Comparison of ENCODE assay signal across 18 cellular contexts in the genomic region with DNA sequence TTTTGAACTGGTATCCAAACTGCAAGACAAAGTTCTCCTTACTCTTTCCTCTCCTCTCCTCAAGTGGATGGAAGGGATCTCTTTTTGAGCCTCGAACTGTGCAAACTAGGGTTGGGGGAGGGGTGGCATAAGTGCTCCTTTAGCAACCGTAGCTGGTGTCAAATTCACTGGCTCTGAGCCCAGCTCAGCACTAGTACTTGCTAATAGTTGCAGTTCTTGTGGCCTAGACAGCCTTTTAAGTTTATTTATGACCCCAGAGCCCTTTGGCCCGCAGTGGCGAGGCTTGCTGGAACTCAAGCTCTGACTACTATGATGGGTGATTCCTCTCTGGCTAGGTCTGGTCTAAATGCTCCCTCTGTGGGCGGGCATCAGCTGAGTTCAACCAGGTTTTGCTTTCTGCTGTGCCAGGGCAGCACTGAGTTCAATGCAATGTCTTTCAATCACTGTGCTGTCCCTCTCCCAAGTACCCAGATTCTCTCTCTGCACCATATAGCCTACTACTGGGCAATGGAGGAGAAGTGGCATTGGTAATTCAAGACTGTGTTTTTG.
A peak's percentile ranks its signal among the peaks of the same experiment; 100 is the strongest.
DNase-seq lines count a peak whose midpoint lies in the region; ATAC-seq, FAIRE-seq and TF ChIP-seq lines count a peak whose summit lies in the region.
"Had no signal": no experiment of that assay in that cellular context is flagged by ENCODE, and none has a peak within 500 bp of the region (broad histone marks: within the 10 kb centered on the region; RNA-seq: fewer than 3 reads in every experiment).

No MANE protein-coding gene starts in this region.

- H3K9me2 ChIP-seq in SK-N-SH: no peaks in the 10 kb centered on the region

- no peak for ATAC-seq in CD8-positive, alpha-beta T cell
- no peak for ATAC-seq in activated T-helper 17 cell treated with anti-CD3 and anti-CD28 coated beads, Interleukin-2, amount 50 U/mL, for 72 hours (replicated peaks)

- no peak overlapping the region for H3K9ac ChIP-seq in SK-N-SH
- no peak overlapping the region for H3K9ac ChIP-seq in kidney (ENCODE audit: low read length in 2 of 2)

- TF ChIP-seq CTCF in CD8-positive, alpha-beta T cell (IDR thresholded peaks at IDR 0.05): no peak
- TF ChIP-seq CTCF in SK-N-SH (IDR thresholded peaks at IDR 0.05): no peak
- no peak for TF ChIP-seq CTCF in kidney (IDR thresholded peaks at IDR 0.05; ENCODE audit: borderline replicate concordance, extremely low read depth, insufficient read depth)

- 50% methylated on average over 5 of the region's 5 CpGs for WGBS in SK-N-SH (ENCODE audit: low lambda C conversion rate)

- TF ChIP-seq RAD21 in SK-N-SH (IDR thresholded peaks at IDR 0.05; ENCODE audit: low read length): no peak

- no peak overlapping the region for H3K4me3 ChIP-seq in CD8-positive, alpha-beta T cell (ENCODE audit: low read depth, low read length)
- H3K4me3 ChIP-seq in SK-N-SH (ENCODE audit: low read depth in 2 of 2, low read length in 1 of 2): no peak overlapping the region
- H3K4me3 ChIP-seq in kidney (ENCODE audit: low read length in 2 of 2): no peak overlapping the region
- H3K4me3 ChIP-seq: ascending aorta, vagina had no signal

- H3K9me3 Mint-ChIP-seq in CD8-positive, alpha-beta T cell: peaks cover 15% of the 10 kb centered on the region
- H3K9me3 Mint-ChIP-seq in activated T-helper 17 cell treated with anti-CD3 and anti-CD28 coated beads, Interleukin-2, amount 50 U/mL, for 72 hours: peaks cover 24% of the 10 kb centered on the region

- no peak overlapping the region for H2AFZ ChIP-seq in SK-N-SH (ENCODE audit: low read depth)

- DNase-seq in CD8-positive, alpha-beta T cell: no peak
- DNase-seq in HT1080 (ENCODE audit: low read depth) (peak; percentile 23), SK-N-SH (no peak), kidney (peak; percentile 85), NCI-H2196 (lab: John Stamatoyannopoulos, UW; ENCODE audit: unreplicated experiment) (no peak), C1 segment of cervical spinal cord (lab: John Stamatoyannopoulos, UW) (no peak), caudate nucleus (lab: John Stamatoyannopoulos, UW) (no peak)
- DNase-seq: activated CD4-positive, alpha-beta T cell treated with anti-CD3 and anti-CD28 coated beads, Interleukin-2, amount 50 U/mL, for 4 hours; BE2C; GF-D8; H7; Kasumi-1; stimulated activated CD4-positive, alpha-beta T cell treated with anti-CD3 and anti-CD28 coated beads, Interleukin-2, amount 100 ng/mL, for 48 hours; T-helper 9 cell had no signal

- intact Hi-C loops in CD8-positive, alpha-beta T cell (cut with DNase I, micrococcal nuclease): no loop called here
- intact Hi-C loops in kidney (cut with DNase I): no loop called here

- no peak for TF ChIP-seq EP300 in SK-N-SH (IDR thresholded peaks at IDR 0.05; ENCODE audit: borderline replicate concordance in 1 of 2, low read depth in 1 of 2, low read length in 1 of 2)

- H3K4me3 Mint-ChIP-seq in CD8-positive, alpha-beta T cell: no peak overlapping the region
- H3K4me3 Mint-ChIP-seq in activated T-helper 17 cell treated with anti-CD3 and anti-CD28 coated beads, Interleukin-2, amount 50 U/mL, for 72 hours: no peak overlapping the region

- no peaks in the 10 kb centered on the region for H3K4me1 Mint-ChIP-seq in CD8-positive, alpha-beta T cell (ENCODE audit: low read depth)
- H3K4me1 Mint-ChIP-seq in activated T-helper 17 cell treated with anti-CD3 and anti-CD28 coated beads, Interleukin-2, amount 50 U/mL, for 72 hours: no peaks in the 10 kb centered on the region

- no peaks in the 10 kb centered on the region for H3K27me3 Mint-ChIP-seq in CD8-positive, alpha-beta T cell (ENCODE audit: low read depth)
- no peaks in the 10 kb centered on the region for H3K27me3 Mint-ChIP-seq in activated T-helper 17 cell treated with anti-CD3 and anti-CD28 coated beads, Interleukin-2, amount 50 U/mL, for 72 hours

- no peak for FAIRE-seq in kidney (lab: Jason Lieb, UNC)

- H3K36me3 ChIP-seq in CD8-positive, alpha-beta T cell (ENCODE audit: insufficient read depth, low read length): no peaks in the 10 kb centered on the region
- H3K36me3 ChIP-seq in SK-N-SH (replicated peaks in 1 of 2; ENCODE audit: control insufficient read depth in 1 of 2, insufficient read depth in 2 of 2, low read length in 1 of 2) (peaks cover 0 to 5% of the 10 kb centered on the region in 2 experiments), kidney (ENCODE audit: control insufficient read depth in 1 of 2, insufficient read depth in 2 of 2, low read length in 2 of 2) (no peaks in the 10 kb centered on the region)
- H3K36me3 ChIP-seq: ascending aorta, BE2C, vagina had no signal

- no peaks in the 10 kb centered on the region for H3K9me3 ChIP-seq in CD8-positive, alpha-beta T cell (ENCODE audit: low read length)
- H3K9me3 ChIP-seq in SK-N-SH (no peaks in the 10 kb centered on the region), kidney (ENCODE audit: control insufficient read depth in 1 of 2, low read length in 2 of 2) (no peaks in the 10 kb centered on the region)
- H3K9me3 ChIP-seq: BE2C, vagina had no signal

- H3K27ac Mint-ChIP-seq in CD8-positive, alpha-beta T cell: peak overlapping the region; percentile 38
- H3K27ac Mint-ChIP-seq in activated T-helper 17 cell treated with anti-CD3 and anti-CD28 coated beads, Interleukin-2, amount 50 U/mL, for 72 hours: no peak overlapping the region
- H3K27ac Mint-ChIP-seq: activated T-helper 2 cell treated with anti-CD3 and anti-CD28 coated beads, Interferon-gamma antibody, Interleukin-2, Interleukin-4, amounts not matched to agents 10 μg/mL and 5 μg/mL and 100 μg/mL, durations not matched to agents 14 hours and 24 hours and 36 hours had no signal

- POLR2A ChIA-PET in CD8-positive, alpha-beta T cell (lab: Charles Lee): no interaction called here
- POLR2A ChIA-PET in SK-N-SH (lab: Yijun Ruan, JAX): no interaction called here

- H3K27ac ChIP-seq in CD8-positive, alpha-beta T cell (ENCODE audit: low read depth, low read length): no peak overlapping the region
- H3K27ac ChIP-seq in SK-N-SH (ENCODE audit: low read depth in 2 of 2, low read length in 1 of 2) (no peak overlapping the region), kidney (ENCODE audit: low read depth in 2 of 2, low read length in 2 of 2) (no peak overlapping the region), caudate nucleus (ENCODE audit: low read depth, low read length) (no peak overlapping the region)
- H3K27ac ChIP-seq: ascending aorta, vagina had no signal

- CTCF ChIA-PET in CD8-positive, alpha-beta T cell (lab: Charles Lee): no interaction called here
- CTCF ChIA-PET in SK-N-SH (lab: Yijun Ruan, JAX): interaction anchor here (0.6 kb wide), 1 partner anchor 1279 kb away, joined by 3 read pairs; no protein-coding TSS in a partner anchor

- H3K4me2 ChIP-seq in SK-N-SH: no peak overlapping the region

- no peaks in the 10 kb centered on the region for H4K20me1 ChIP-seq in SK-N-SH (ENCODE audit: insufficient read depth)

- no peaks in the 10 kb centered on the region for H3K4me1 ChIP-seq in CD8-positive, alpha-beta T cell (ENCODE audit: insufficient read depth, low read length)
- H3K4me1 ChIP-seq in SK-N-SH (ENCODE audit: control insufficient read depth in 1 of 2, insufficient read depth in 2 of 2, low read depth in 1 of 2, low read length in 1 of 2) (no peaks in the 10 kb centered on the region), kidney (ENCODE audit: control insufficient read depth in 1 of 2, insufficient read depth in 1 of 2, low read depth in 1 of 2, low read length in 2 of 2) (no peaks in the 10 kb centered on the region)
- H3K4me1 ChIP-seq: ascending aorta, BE2C, vagina had no signal

- H3K79me2 ChIP-seq in SK-N-SH (ENCODE audit: insufficient read depth): no peaks in the 10 kb centered on the region

- H3K27me3 ChIP-seq in CD8-positive, alpha-beta T cell (ENCODE audit: insufficient read depth, low read length): no peaks in the 10 kb centered on the region
- H3K27me3 ChIP-seq in SK-N-SH (ENCODE audit: insufficient read depth): no peaks in the 10 kb centered on the region
- H3K27me3 ChIP-seq: ascending aorta, BE2C, vagina had no signal

- no peaks in the 10 kb centered on the region for H3F3A ChIP-seq in SK-N-SH (replicated peaks; ENCODE audit: insufficient read depth)

- no peaks in the 10 kb centered on the region for H3K36me3 Mint-ChIP-seq in CD8-positive, alpha-beta T cell
- H3K36me3 Mint-ChIP-seq in activated T-helper 17 cell treated with anti-CD3 and anti-CD28 coated beads, Interleukin-2, amount 50 U/mL, for 72 hours (ENCODE audit: low read depth): no peaks in the 10 kb centered on the region

TF ChIP-seq in SK-N-SH, 30 proteins besides CTCF, POLR2A, EP300 and RAD21:
- TF ChIP-seq, protein P1, sequence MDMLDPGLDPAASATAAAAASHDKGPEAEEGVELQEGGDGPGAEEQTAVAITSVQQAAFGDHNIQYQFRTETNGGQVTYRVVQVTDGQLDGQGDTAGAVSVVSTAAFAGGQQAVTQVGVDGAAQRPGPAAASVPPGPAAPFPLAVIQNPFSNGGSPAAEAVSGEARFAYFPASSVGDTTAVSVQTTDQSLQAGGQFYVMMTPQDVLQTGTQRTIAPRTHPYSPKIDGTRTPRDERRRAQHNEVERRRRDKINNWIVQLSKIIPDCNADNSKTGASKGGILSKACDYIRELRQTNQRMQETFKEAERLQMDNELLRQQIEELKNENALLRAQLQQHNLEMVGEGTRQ (IDR thresholded peaks at IDR 0.05; ENCODE audit: borderline replicate concordance, low read depth, low read length): no peak
- TF ChIP-seq GABPA (IDR thresholded peaks at IDR 0.05; ENCODE audit: low read depth) (no peak), NFIC (IDR thresholded peaks at IDR 0.05; ENCODE audit: borderline replicate concordance) (peak; percentile 22; the same call in 1 of the 2 replicates)
TF ChIP-seq in SK-N-SH: peak in this region for 1.

Comparison
In these comparisons a context has a peak if more than half of its experiments do, and no peak if none do; other contexts are left out.
1. DNase-seq: peak in HT1080 (single experiment) and kidney (single experiment); none in CD8-positive, alpha-beta T cell (0 of 7), SK-N-SH (single experiment), NCI-H2196 (single experiment), C1 segment of cervical spinal cord (0 of 14) and caudate nucleus (0 of 61).